In the genomic region with DNA sequence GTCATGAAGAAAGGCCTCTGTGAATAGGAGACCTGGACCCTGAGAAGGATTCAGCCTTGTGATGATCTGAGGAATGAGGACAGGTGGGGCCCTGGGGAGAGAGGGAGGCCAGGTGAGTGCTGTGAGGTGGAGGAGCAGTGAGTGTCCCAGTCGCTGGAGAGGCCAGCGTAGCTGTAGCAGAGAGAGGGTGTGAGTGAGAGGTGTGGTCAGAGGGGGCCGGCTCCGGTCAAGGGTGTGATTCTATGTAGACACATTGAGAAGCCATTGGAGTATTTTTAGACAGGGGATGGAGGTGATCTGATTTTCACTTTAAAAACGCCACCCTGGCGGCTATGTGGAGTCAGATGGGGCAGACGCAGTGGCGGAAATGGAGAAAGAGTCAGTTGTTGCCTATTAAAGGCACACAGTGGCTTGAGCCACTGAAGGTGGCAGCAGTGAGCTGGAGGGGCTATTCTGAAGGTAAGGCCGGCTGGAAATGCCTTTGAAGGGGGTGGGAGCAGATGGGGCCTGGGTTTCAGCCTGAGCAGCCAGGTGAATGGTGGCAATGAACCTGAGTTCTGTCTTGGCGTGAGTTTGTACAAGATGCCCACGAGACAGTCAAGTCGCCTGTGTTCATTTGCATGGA, we compare ENCODE assay signal across 13 cellular contexts. TPM values are rescaled to one million over a fixed set of nuclear protein-coding genes. Genes with fewer than 3 reads are reported as not detected.
DNase-seq lines count a peak whose midpoint lies in the region; ATAC-seq and TF ChIP-seq lines count a peak whose summit lies in the region.
"Had no signal": no experiment of that assay in that cellular context is flagged by ENCODE, and none has a peak within 500 bp of the region (broad histone marks: within the 10 kb centered on the region; RNA-seq: fewer than 3 reads in every experiment).

No MANE protein-coding gene starts in this region.

- H3K9me3 ChIP-seq in upper lobe of right lung, result no peaks in the 10 kb centered on the region
- H3K9me3 ChIP-seq: prostate gland, suprapubic skin had no signal

- peak; percentile 8 for TF ChIP-seq CTCF in cardiac fibroblast (IDR thresholded peaks at IDR 0.05; ENCODE audit: low read depth, low read length)
- peak; percentile 5 for TF ChIP-seq CTCF in upper lobe of right lung (IDR thresholded peaks at IDR 0.05)

- no peak overlapping the region for H3K4me3 ChIP-seq in cardiac fibroblast (replicated peaks in 1 of 2; ENCODE audit: low read depth in 2 of 2, low read length in 2 of 2)
- H3K4me3 ChIP-seq in upper lobe of right lung, result no peak overlapping the region
- H3K4me3 ChIP-seq: prostate gland, suprapubic skin had no signal

- ATAC-seq in upper lobe of right lung (no peak), esophagus mucosa (no peak)

- no peaks in the 10 kb centered on the region for H3K4me1 ChIP-seq in upper lobe of right lung
- H3K4me1 ChIP-seq: prostate gland, suprapubic skin had no signal

- no peaks in the 10 kb centered on the region for H3K36me3 ChIP-seq in upper lobe of right lung
- H3K36me3 ChIP-seq: suprapubic skin had no signal

- intact Hi-C loops in upper lobe of right lung (cut with DNase I), result no loop called here

- no peak overlapping the region for H3K27ac ChIP-seq in upper lobe of right lung
- H3K27ac ChIP-seq: prostate gland, suprapubic skin had no signal

- peak; percentile 61 for DNase-seq in NCI-H82 (lab: John Stamatoyannopoulos, UW)
- no peak for DNase-seq in NCI-H82 treated with DMSO at 0.1 percent for 48 hours (lab: John Stamatoyannopoulos, UW; ENCODE audit: unreplicated experiment)
- DNase-seq in NAMALWA (ENCODE audit: low spot score), result peak; percentile 23
- no peak for DNase-seq in cardiac fibroblast (ENCODE audit: low read depth in 2 of 2)
- DNase-seq in upper lobe of right lung, result no peak
- DNase-seq in NCI-H1417 (lab: John Stamatoyannopoulos, UW), result no peak
- DNase-seq in SK-N-DZ (ENCODE audit: low spot score), result no peak
- DNase-seq: activated B cell treated with CpG ODN at 0.5 μM for 24 hours; activated naive CD4-positive, alpha-beta T cell treated with anti-CD3 and anti-CD28 coated beads for 36 hours; NCI-H1930 had no signal

- no peaks in the 10 kb centered on the region for H3K27me3 ChIP-seq in upper lobe of right lung
- H3K27me3 ChIP-seq: suprapubic skin had no signal

RNA-seq across cellular contexts. Expression of a gene that starts 55.6 kb away (rescaled TPM):
- total RNA-seq in upper lobe of right lung, result 0.90 TPM
- 0.60 TPM for total RNA-seq in esophagus mucosa
- polyA plus RNA-seq in SK-N-DZ (2014; cell fraction: cytosol; rRNA removed), result 18.4 and 26.3 TPM in 2 replicates
- 20.3 and 31.5 TPM in 2 replicates for polyA plus RNA-seq in SK-N-DZ (2014; cell fraction: nucleus; rRNA removed)

Comparison
In these comparisons a context has a peak if more than half of its experiments do, and no peak if none do; other contexts are left out.
1. DNase-seq: peak in NCI-H82 (single experiment) and NAMALWA (single experiment); none in NCI-H82 treated with DMSO at 0.1 percent for 48 hours (single experiment), cardiac fibroblast (0 of 2), upper lobe of right lung (single experiment), NCI-H1417 (0 of 3) and SK-N-DZ (single experiment).